In the genomic region with DNA sequence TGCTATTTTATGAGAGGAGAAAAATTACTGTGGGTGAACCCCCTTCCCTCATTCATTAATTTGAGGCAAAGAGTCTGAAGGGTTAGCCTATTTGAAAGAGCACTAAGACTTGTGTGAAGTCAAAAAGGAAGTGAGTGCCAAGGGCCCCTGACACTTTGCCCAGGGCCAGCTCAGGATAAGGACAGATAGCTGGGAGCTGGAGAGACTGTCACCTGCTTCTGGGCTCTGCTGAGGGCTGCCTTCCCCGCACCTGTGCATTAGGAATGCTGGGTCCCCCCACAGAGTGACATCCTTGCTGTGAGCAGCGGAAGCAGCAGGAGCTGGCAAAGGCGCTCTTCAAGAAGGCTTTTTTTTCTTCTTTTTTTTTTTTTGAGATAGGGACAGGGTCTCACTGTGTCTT, we compare ENCODE assay signal across 28 cellular contexts.
DNase-seq lines count a peak whose midpoint lies in the region; ATAC-seq, FAIRE-seq and TF ChIP-seq lines count a peak whose summit lies in the region.
"Had no signal": no experiment of that assay in that cellular context is flagged by ENCODE, and none has a peak within 500 bp of the region (broad histone marks: within the 10 kb centered on the region; RNA-seq: fewer than 3 reads in every experiment).

No MANE protein-coding gene starts in this region.

- no peak overlapping the region for H3K27ac Mint-ChIP-seq in GM23338
- no peak overlapping the region for H3K27ac Mint-ChIP-seq in activated CD4-positive, alpha-beta T cell treated with anti-CD3 and anti-CD28 coated beads, Interleukin-2, amount 10 ng/mL, durations not matched to agents 7 days and 5 days
- no peak overlapping the region for H3K27ac Mint-ChIP-seq in activated naive CD4-positive, alpha-beta T cell treated with anti-CD3 and anti-CD28 coated beads, Interleukin-2, amount 10 ng/mL, durations not matched to agents 7 days and 5 days
- H3K27ac Mint-ChIP-seq: CD4-positive, alpha-beta memory T cell; IgD-negative memory B cell had no signal

- H3F3A ChIP-seq in GM23338 (replicated peaks; ENCODE audit: low read depth) = no peaks in the 10 kb centered on the region

- H3K23me2 ChIP-seq in H1 (ENCODE audit: low read depth, low read length) = no peaks in the 10 kb centered on the region; the same call in 1 of the 2 replicates

- no peak overlapping the region for H4K8ac ChIP-seq in H1 (ENCODE audit: extremely low read depth, insufficient read depth, low read length)

- H3K79me1 ChIP-seq in H1 (ENCODE audit: low read depth, low read length) = no peaks in the 10 kb centered on the region

- no peak for TF ChIP-seq POLR2A in H1 (IDR thresholded peaks at IDR 0.05; ENCODE audit: control extremely low read depth in 1 of 2, low read depth in 2 of 2, low read length in 2 of 2)

- H3K36me3 ChIP-seq in DND-41 (ENCODE audit: insufficient read depth, low read length) (no peaks in the 10 kb centered on the region), GM23338 (ENCODE audit: insufficient read depth) (no peaks in the 10 kb centered on the region), H1 (ENCODE audit: control insufficient read depth in 2 of 4, insufficient read depth in 4 of 4, low read length in 3 of 4) (no peaks in the 10 kb centered on the region)

- H3K4me1 Mint-ChIP-seq in GM23338 = peaks cover 15% of the 10 kb centered on the region
- H3K4me1 Mint-ChIP-seq in activated CD4-positive, alpha-beta T cell treated with anti-CD3 and anti-CD28 coated beads, Interleukin-2, amount 10 ng/mL, durations not matched to agents 7 days and 5 days = peaks cover 9% of the 10 kb centered on the region
- H3K4me1 Mint-ChIP-seq in activated naive CD4-positive, alpha-beta T cell treated with anti-CD3 and anti-CD28 coated beads, Interleukin-2, amount 10 ng/mL, durations not matched to agents 7 days and 5 days = no peaks in the 10 kb centered on the region
- H3K4me1 Mint-ChIP-seq: CD4-positive, alpha-beta memory T cell; IgD-negative memory B cell had no signal

- H4K20me1 ChIP-seq in DND-41 (ENCODE audit: insufficient read depth, low read length) (no peaks in the 10 kb centered on the region), GM23338 (replicated peaks; ENCODE audit: insufficient read depth) (no peaks in the 10 kb centered on the region), H1 (replicated peaks in 1 of 2; ENCODE audit: control insufficient read depth in 1 of 2, insufficient read depth in 2 of 2, low read length in 2 of 2) (peaks cover 0 to 2% of the 10 kb centered on the region in 2 experiments)

- no peak for TF ChIP-seq EP300 in H1 (IDR thresholded peaks at IDR 0.05; ENCODE audit: borderline replicate concordance in 1 of 2, low read depth in 2 of 2, low read length in 2 of 2)

- H2BK20ac ChIP-seq in H1 (ENCODE audit: low read length) = no peak overlapping the region

- H4K91ac ChIP-seq in H1 (replicated peaks; ENCODE audit: insufficient read length, low read length) = no peak overlapping the region

- no peaks in the 10 kb centered on the region for H3K27me3 ChIP-seq in DND-41 (ENCODE audit: insufficient read depth, low read length, poor library complexity)
- no peaks in the 10 kb centered on the region for H3K27me3 ChIP-seq in GM23338 (ENCODE audit: insufficient read depth)
- H3K27me3 ChIP-seq in H1 (replicated peaks in 1 of 4; ENCODE audit: control insufficient read depth in 3 of 4, extremely low read depth in 1 of 4, insufficient read depth in 3 of 4, low read length in 3 of 4) = no peaks in the 10 kb centered on the region; a peak in 1 of 7 replicates

- no peaks in the 10 kb centered on the region for H3K9me3 ChIP-seq in DND-41 (ENCODE audit: insufficient read depth, low read length, severe bottlenecking)
- H3K9me3 ChIP-seq in H1 (ENCODE audit: insufficient read depth in 2 of 2, low read depth in 1 of 2, low read length in 1 of 2) = no peaks in the 10 kb centered on the region

- no peak overlapping the region for H2BK12ac ChIP-seq in H1 (ENCODE audit: low read depth, low read length)

- no peak overlapping the region for H2AK5ac ChIP-seq in H1 (ENCODE audit: low read depth, low read length)

- H3K18ac ChIP-seq in H1 (ENCODE audit: extremely low read depth, low read length) = no peak overlapping the region

- DNase-seq in DND-41 = peak; percentile 54
- peak; percentile 53 for DNase-seq in GM23338 (ENCODE audit: low spot score)
- DNase-seq in MV-4-11 (lab: John Stamatoyannopoulos, UW) = peak; percentile 26
- no peak for DNase-seq in H1 (ENCODE audit: low read depth in 1 of 2, low spot score in 2 of 2)
- DNase-seq in activated CD4-positive, alpha-beta T cell treated with anti-CD3 and anti-CD28 coated beads, Interleukin-2, amount 10 ng/mL, durations not matched to agents 7 days and 5 days = no peak
- no peak for DNase-seq in activated naive CD4-positive, alpha-beta T cell treated with anti-CD3 and anti-CD28 coated beads, Interleukin-2, amount 10 ng/mL, durations not matched to agents 7 days and 5 days
- DNase-seq: C1 segment of cervical spinal cord; CD4-positive, alpha-beta memory T cell; COR-L47; DMS53; HCEC 1CT; NCI-H1048; NCI-H1436; NCI-H187; NCI-H2081 treated with DMSO at 0.1 percent for 48 hours; NCI-H446; NCI-H524 treated with DMSO at 0.1 percent for 48 hours; NCI-H774; SHP77; T-helper 1 cell had no signal

- POLR2A ChIA-PET in H1 (lab: Charles Lee; ENCODE audit: partially characterized antibody) = no interaction called here
- POLR2A ChIA-PET in activated CD4-positive, alpha-beta T cell treated with anti-CD3 and anti-CD28 coated beads, Interleukin-2, amount 10 ng/mL, durations not matched to agents 7 days and 5 days (lab: Charles Lee) = no interaction called here

- no peak overlapping the region for H3K23ac ChIP-seq in H1 (ENCODE audit: insufficient read length)

- H3K4ac ChIP-seq in H1 (replicated peaks; ENCODE audit: insufficient read length, low read depth, low read length) = no peak overlapping the region

- TF ChIP-seq RAD21 in H1 (IDR thresholded peaks at IDR 0.05 in 1 of 2, conservative IDR thresholded peaks at IDR 0.05 in 1 of 2; ENCODE audit: low read depth in 2 of 2, low read length in 2 of 2) = no peak

- no peak for FAIRE-seq in H1 (lab: Jason Lieb, UNC)
- FAIRE-seq: G401.6, GM12878 had no signal

- no peaks in the 10 kb centered on the region for H3K36me3 Mint-ChIP-seq in GM23338 (ENCODE audit: low read depth)
- H3K36me3 Mint-ChIP-seq in activated CD4-positive, alpha-beta T cell treated with anti-CD3 and anti-CD28 coated beads, Interleukin-2, amount 10 ng/mL, durations not matched to agents 7 days and 5 days (ENCODE audit: low read depth) = peaks cover 2% of the 10 kb centered on the region
- H3K36me3 Mint-ChIP-seq in activated naive CD4-positive, alpha-beta T cell treated with anti-CD3 and anti-CD28 coated beads, Interleukin-2, amount 10 ng/mL, durations not matched to agents 7 days and 5 days = no peaks in the 10 kb centered on the region
- H3K36me3 Mint-ChIP-seq: CD4-positive, alpha-beta memory T cell; IgD-negative memory B cell had no signal

- H2AFZ ChIP-seq in DND-41 (ENCODE audit: low read depth, low read length) = 0 out of 2 replicates have a peak overlapping the region, but pooled peaks have one; percentile 46
- H2AFZ ChIP-seq in GM23338 = no peak overlapping the region
- no peak overlapping the region for H2AFZ ChIP-seq in H1 (ENCODE audit: low read length)

- H3K27ac ChIP-seq in DND-41 (ENCODE audit: low read length) = peak overlapping the region; percentile 71
- H3K27ac ChIP-seq in GM23338 (ENCODE audit: low read depth) = no peak overlapping the region
- H3K27ac ChIP-seq in H1 (ENCODE audit: low read depth, low read length) = no peak overlapping the region
- H3K27ac ChIP-seq: KMS-11, RWPE1 had no signal

- H3K4me3 ChIP-seq in DND-41 (ENCODE audit: low read depth in 1 of 2, low read length in 2 of 2) (no peak overlapping the region), GM23338 (no peak overlapping the region), H1 (ENCODE audit: extremely low read depth in 1 of 4, insufficient read depth in 2 of 4, low read depth in 3 of 4, low read length in 4 of 4) (no peak overlapping the region)
- H3K4me3 ChIP-seq: GM12878 had no signal

- no peak overlapping the region for H2BK5ac ChIP-seq in H1 (ENCODE audit: low read depth, low read length)

- WGBS in H1 (ENCODE audit: extremely low coverage in 1 of 2, insufficient coverage in 1 of 2, insufficient read length in 1 of 2, insufficient replicate concordance in 2 of 2, low coverage in 1 of 2, low lambda C conversion rate in 2 of 2, missing lambda C conversion rate in 1 of 2), 2 experiments = 57% methylated on average over 3 of the region's 3 CpGs; no CpG with 5 or more reads in 1 of the 2 experiments

- no peak overlapping the region for H2BK15ac ChIP-seq in H1 (ENCODE audit: low read length)

- CTCF ChIA-PET in H1 (lab: Charles Lee; ENCODE audit: partially characterized antibody) = interaction anchor here (0.6 to 1.4 kb wide), 5 partner anchors 10 to 164 kb away, joined by 3 to 4 read pairs (median 3); no protein-coding TSS in a partner anchor
- CTCF ChIA-PET in activated CD4-positive, alpha-beta T cell treated with anti-CD3 and anti-CD28 coated beads, Interleukin-2, amount 10 ng/mL, durations not matched to agents 7 days and 5 days (lab: Charles Lee) = no interaction called here
- CTCF ChIA-PET in activated naive CD4-positive, alpha-beta T cell treated with anti-CD3 and anti-CD28 coated beads, Interleukin-2, amount 10 ng/mL, durations not matched to agents 7 days and 5 days (lab: Charles Lee) = no interaction called here

- TF ChIP-seq CTCF in DND-41 (IDR thresholded peaks at IDR 0.05; ENCODE audit: borderline replicate concordance, extremely low read depth, low read length, poor library complexity, severe bottlenecking) (no peak), GM23338 (conservative IDR thresholded peaks at IDR 0.05; ENCODE audit: low read depth in 2 of 2) (no peak), H1 (IDR thresholded peaks at IDR 0.05; ENCODE audit: control extremely low read depth in 1 of 3, insufficient read depth in 1 of 3, low read depth in 1 of 3, low read length in 3 of 3) (no peak)

- no peak overlapping the region for H3K14ac ChIP-seq in H1 (ENCODE audit: insufficient read length)

- peaks cover 6% of the 10 kb centered on the region for H3K27me3 Mint-ChIP-seq in GM23338 (ENCODE audit: insufficient read depth, low read depth, poor library complexity)
- H3K27me3 Mint-ChIP-seq in activated CD4-positive, alpha-beta T cell treated with anti-CD3 and anti-CD28 coated beads, Interleukin-2, amount 10 ng/mL, durations not matched to agents 7 days and 5 days = peaks cover 10% of the 10 kb centered on the region
- peaks cover 4% of the 10 kb centered on the region for H3K27me3 Mint-ChIP-seq in activated naive CD4-positive, alpha-beta T cell treated with anti-CD3 and anti-CD28 coated beads, Interleukin-2, amount 10 ng/mL, durations not matched to agents 7 days and 5 days

- H2BK120ac ChIP-seq in H1 (replicated peaks; ENCODE audit: low read depth, low read length) = no peak overlapping the region

- H3K9me2 ChIP-seq in GM23338 (ENCODE audit: insufficient read depth) = no peaks in the 10 kb centered on the region

- no peak overlapping the region for H3K56ac ChIP-seq in H1 (replicated peaks; ENCODE audit: insufficient read length, low read depth, low read length)

- H3K9ac ChIP-seq in DND-41 (ENCODE audit: low read depth, low read length) (0 out of 2 replicates have a peak overlapping the region, but pooled peaks have one; percentile 11), H1 (replicated peaks in 1 of 4; ENCODE audit: extremely low read depth in 1 of 4, low read depth in 3 of 4, low read length in 3 of 4) (no peak overlapping the region)
- H3K9ac ChIP-seq: KMS-11 had no signal

- H4K5ac ChIP-seq in H1 (ENCODE audit: insufficient read length, low read depth, low read length) = no peak overlapping the region

- H3K9me3 Mint-ChIP-seq in GM23338 = no peaks in the 10 kb centered on the region
- H3K9me3 Mint-ChIP-seq in activated CD4-positive, alpha-beta T cell treated with anti-CD3 and anti-CD28 coated beads, Interleukin-2, amount 10 ng/mL, durations not matched to agents 7 days and 5 days = peaks cover 7% of the 10 kb centered on the region
- no peaks in the 10 kb centered on the region for H3K9me3 Mint-ChIP-seq in activated naive CD4-positive, alpha-beta T cell treated with anti-CD3 and anti-CD28 coated beads, Interleukin-2, amount 10 ng/mL, durations not matched to agents 7 days and 5 days
- H3K9me3 Mint-ChIP-seq: IgD-negative memory B cell had no signal

- no peak overlapping the region for H3K4me3 Mint-ChIP-seq in GM23338
- H3K4me3 Mint-ChIP-seq in activated CD4-positive, alpha-beta T cell treated with anti-CD3 and anti-CD28 coated beads, Interleukin-2, amount 10 ng/mL, durations not matched to agents 7 days and 5 days = no peak overlapping the region
- no peak overlapping the region for H3K4me3 Mint-ChIP-seq in activated naive CD4-positive, alpha-beta T cell treated with anti-CD3 and anti-CD28 coated beads, Interleukin-2, amount 10 ng/mL, durations not matched to agents 7 days and 5 days
- H3K4me3 Mint-ChIP-seq: CD4-positive, alpha-beta memory T cell; IgD-negative memory B cell had no signal

- H3K79me2 ChIP-seq in DND-41 (ENCODE audit: insufficient read depth, low read length) (no peaks in the 10 kb centered on the region), GM23338 (replicated peaks; ENCODE audit: insufficient read depth) (no peaks in the 10 kb centered on the region), H1 (ENCODE audit: control insufficient read depth in 1 of 2, insufficient read depth in 2 of 2, low read length in 2 of 2) (no peaks in the 10 kb centered on the region)

- peaks cover 55% of the 10 kb centered on the region for H3K4me1 ChIP-seq in DND-41 (ENCODE audit: insufficient read depth, low read length)
- peaks cover 5% of the 10 kb centered on the region; the same call in 1 of the 2 replicates for H3K4me1 ChIP-seq in GM23338 (ENCODE audit: insufficient read depth)
- H3K4me1 ChIP-seq in H1 (replicated peaks in 1 of 4; ENCODE audit: control insufficient read depth in 3 of 4, insufficient read depth in 4 of 4, low read length in 3 of 4) = 0 out of 7 replicates have a peak, but pooled peaks cover 0 to 2% (median 0%) of the 10 kb centered on the region in 4 experiments

- H3K4me2 ChIP-seq in DND-41 (ENCODE audit: insufficient read depth, low read length) = no peak overlapping the region
- no peak overlapping the region for H3K4me2 ChIP-seq in GM23338
- no peak overlapping the region for H3K4me2 ChIP-seq in H1 (ENCODE audit: insufficient read depth in 1 of 2, low read depth in 2 of 2, low read length in 2 of 2)
- H3K4me2 ChIP-seq: KMS-11 had no signal

- ATAC-seq in DND-41 (ENCODE audit: insufficient read depth, low read depth) (peak; percentile 67), GM23338 (peak; percentile 89), GM19328 (IDR thresholded peaks at IDR 0.05; ENCODE audit: unreplicated experiment) (no peak), GM21825 (IDR thresholded peaks at IDR 0.05; ENCODE audit: unreplicated experiment) (no peak)
- ATAC-seq: GM12878, Panc1 had no signal

Comparison
In these comparisons a context has a peak if more than half of its experiments do, and no peak if none do; other contexts are left out.
1. ATAC-seq: peak in DND-41 (single experiment) and GM23338 (single experiment); none in GM19328 (single experiment) and GM21825 (single experiment).
2. DNase-seq: peak in DND-41 (single experiment), GM23338 (single experiment) and MV-4-11 (single experiment); none in H1 (0 of 2), activated CD4-positive, alpha-beta T cell treated with anti-CD3 and anti-CD28 coated beads, Interleukin-2, amount 10 ng/mL, durations not matched to agents 7 days and 5 days (single experiment) and activated naive CD4-positive, alpha-beta T cell treated with anti-CD3 and anti-CD28 coated beads, Interleukin-2, amount 10 ng/mL, durations not matched to agents 7 days and 5 days (single experiment).